13 cellular contexts compared by ENCODE assay signal in the genomic region with DNA sequence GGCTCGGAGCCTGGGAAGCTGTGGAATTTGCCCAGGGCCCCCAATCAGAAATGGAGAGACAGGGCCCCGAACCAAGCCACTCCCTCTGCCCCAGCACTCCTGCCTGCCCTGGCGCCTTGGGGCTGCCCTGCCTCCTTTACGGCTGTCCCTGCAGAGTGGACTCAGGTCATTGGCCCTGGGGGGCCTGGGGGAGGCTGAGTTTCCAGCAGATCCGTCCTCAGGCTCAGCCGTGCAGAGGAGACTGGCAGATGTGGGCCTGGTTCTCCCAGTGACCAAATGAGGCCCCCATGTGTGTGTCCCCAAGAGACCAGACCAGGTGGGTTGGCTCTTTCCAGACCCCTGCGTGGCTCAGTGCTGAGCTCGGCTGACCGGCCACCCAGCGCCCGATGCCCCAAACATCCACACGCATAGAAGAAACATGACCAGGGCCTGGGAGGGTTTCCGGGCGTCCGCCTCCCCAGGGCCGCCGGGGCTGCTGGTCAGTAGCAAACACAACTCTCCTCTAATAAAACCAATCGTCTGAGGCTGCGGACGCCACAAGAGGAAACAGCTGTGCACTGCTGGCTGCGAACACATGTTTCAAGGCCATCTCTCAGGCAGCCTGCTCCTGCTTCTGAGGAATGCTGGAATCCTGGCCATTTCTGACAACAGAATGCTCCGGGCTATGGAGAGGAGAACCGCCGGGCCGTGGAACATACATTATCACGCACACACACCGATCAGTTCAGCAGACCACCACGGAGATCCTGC. TPM values are rescaled to one million over a fixed set of nuclear protein-coding genes. Genes with fewer than 3 reads are reported as not detected.
A peak's percentile ranks its signal among the peaks of the same experiment; 100 is the strongest.
DNase-seq lines count a peak whose midpoint lies in the region; ATAC-seq, FAIRE-seq and TF ChIP-seq lines count a peak whose summit lies in the region.
"Had no signal": no experiment of that assay in that cellular context is flagged by ENCODE, and none has a peak within 500 bp of the region (broad histone marks: within the 10 kb centered on the region; RNA-seq: fewer than 3 reads in every experiment).

No MANE protein-coding gene starts in this region.

- no peak for TF ChIP-seq EP300 in upper lobe of left lung (IDR thresholded peaks at IDR 0.05)

- H3K4me1 ChIP-seq in right lobe of liver (no peaks in the 10 kb centered on the region), upper lobe of left lung (peaks cover 5 to 22% (median 10%) of the 10 kb centered on the region in 4 donors), small intestine (ENCODE audit: control insufficient read depth in 2 of 2, insufficient read depth in 1 of 2, low read depth in 1 of 2, low read length in 1 of 2) (no peaks in the 10 kb centered on the region)

- H3K4me1 Mint-ChIP-seq in activated T-cell treated with anti-CD3 and anti-CD28 coated beads, Interleukin-2, amount 50 U/mL, for 4 hours (ENCODE audit: low read depth) = peaks cover 6% of the 10 kb centered on the region

- DNase-seq in activated T-cell treated with anti-CD3 and anti-CD28 coated beads, Interleukin-2, amount 50 U/mL, for 1 hour = peak; percentile 8
- DNase-seq in activated T-cell treated with anti-CD3 and anti-CD28 coated beads, Interleukin-2, amount 50 U/mL, for 4 hours = no peak
- DNase-seq in dermis microvascular lymphatic vessel endothelial cell (ENCODE audit: low read depth in 2 of 2) (peak; percentile 55 to 83), right lobe of liver (peak; percentile 37 to 56 (median 46)), upper lobe of left lung (peak; percentile 19 to 79), small intestine (no peak), MG63 (no peak)
- DNase-seq: ACHN; cerebellar nuclear complex; NCI-H1417 treated with DMSO at 0.1 percent for 48 hours; stimulated activated CD4-positive, alpha-beta T cell treated with anti-CD3 and anti-CD28 coated beads, Interleukin-2, amount 100 ng/mL, for 24 hours had no signal

- H3K27me3 ChIP-seq in right lobe of liver (no peaks in the 10 kb centered on the region), upper lobe of left lung (no peaks in the 10 kb centered on the region), small intestine (ENCODE audit: control insufficient read depth in 2 of 2, insufficient read depth in 2 of 2, low read length in 2 of 2) (no peaks in the 10 kb centered on the region), MG63 (no peaks in the 10 kb centered on the region)
- H3K27me3 ChIP-seq: hepatocyte had no signal

- H3K9me3 Mint-ChIP-seq in activated T-cell treated with anti-CD3 and anti-CD28 coated beads, Interleukin-2, amount 50 U/mL, for 4 hours = peaks cover 6% of the 10 kb centered on the region

- H3K4me3 ChIP-seq in right lobe of liver (no peak overlapping the region), upper lobe of left lung (no peak overlapping the region), small intestine (ENCODE audit: low read depth in 1 of 2, low read length in 2 of 2) (no peak overlapping the region), MG63 (no peak overlapping the region)
- H3K4me3 ChIP-seq: hepatocyte had no signal

- H3K27me3 Mint-ChIP-seq in activated T-cell treated with anti-CD3 and anti-CD28 coated beads, Interleukin-2, amount 50 U/mL, for 4 hours (ENCODE audit: low read depth) = no peaks in the 10 kb centered on the region

- no peak for FAIRE-seq in small intestine (lab: Jason Lieb, UNC)

- H3K36me3 ChIP-seq in right lobe of liver (no peaks in the 10 kb centered on the region), upper lobe of left lung (no peaks in the 10 kb centered on the region), small intestine (ENCODE audit: control insufficient read depth in 2 of 2, insufficient read depth in 2 of 2, low read length in 2 of 2) (no peaks in the 10 kb centered on the region), MG63 (no peaks in the 10 kb centered on the region)

- no peak for ATAC-seq in activated T-cell treated with anti-CD3 and anti-CD28 coated beads, Interleukin-2, amount 50 U/mL, for 4 hours
- ATAC-seq in right lobe of liver (peak; percentile 42 to 64 (median 54)), upper lobe of left lung (ENCODE audit: low FRiP score in 2 of 2) (no peak), HG03280 (IDR thresholded peaks at IDR 0.05; ENCODE audit: unreplicated experiment) (no peak)

- TF ChIP-seq CTCF in right lobe of liver (IDR thresholded peaks at IDR 0.05) (no peak), upper lobe of left lung (IDR thresholded peaks at IDR 0.05) (no peak)

- no peak for TF ChIP-seq POLR2A in right lobe of liver (IDR thresholded peaks at IDR 0.05)
- no peak for TF ChIP-seq POLR2A in upper lobe of left lung (IDR thresholded peaks at IDR 0.05)

- H3K27ac ChIP-seq in right lobe of liver (no peak overlapping the region), upper lobe of left lung (no peak overlapping the region), small intestine (ENCODE audit: low read depth in 1 of 2, low read length in 1 of 2) (no peak overlapping the region)
- H3K27ac ChIP-seq: hepatocyte had no signal

- H3K4me3 Mint-ChIP-seq in activated T-cell treated with anti-CD3 and anti-CD28 coated beads, Interleukin-2, amount 50 U/mL, for 4 hours = no peak overlapping the region

- H3K36me3 Mint-ChIP-seq in activated T-cell treated with anti-CD3 and anti-CD28 coated beads, Interleukin-2, amount 50 U/mL, for 4 hours (ENCODE audit: insufficient read depth) = no peaks in the 10 kb centered on the region

- H3K9me3 ChIP-seq in right lobe of liver (no peaks in the 10 kb centered on the region), upper lobe of left lung (no peaks in the 10 kb centered on the region), small intestine (ENCODE audit: control insufficient read depth, low read depth) (no peaks in the 10 kb centered on the region), MG63 (no peaks in the 10 kb centered on the region)

- intact Hi-C loops in right lobe of liver (cut with DNase I) = no loop called here

- WGBS in right lobe of liver (ENCODE audit: insufficient coverage, low coverage, low lambda C conversion rate, missing lambda C conversion rate) = 65% methylated on average over 8 of the region's 28 CpGs
- WGBS in upper lobe of left lung, 2 donors = 51 to 53% methylated on average over 11 to 22 of the region's 28 CpGs
- WGBS in small intestine, 3 donors = 49 to 73% (median 72%) methylated on average over 28 of the region's 28 CpGs

RNA-seq across cellular contexts. Expression of gene PDGFA, which starts 54.8 kb away (rescaled TPM):
- 10 to 100 TPM; 10.1 to 31.3 (median 21.8) TPM for total RNA-seq in activated T-cell treated with anti-CD3 and anti-CD28 coated beads, Interleukin-2, amount 50 U/mL, for 4 hours
- total RNA-seq in dermis microvascular lymphatic vessel endothelial cell (53.9 and 81.2 TPM in 2 replicates), right lobe of liver (10 to 100 TPM in 3 of 6 experiments, 1 to 10 TPM in 3; 2.3 to 20.9 (median 8.4) TPM), upper lobe of left lung (10 to 100 TPM; 23.0 to 73.3 (median 44.6) TPM)
- polyA plus RNA-seq in small intestine = 10 to 100 TPM; 17.4 to 38.2 (median 26.5) TPM
- total RNA-seq in MG63 (2014; rRNA removed; shearing (Covaris generic); ENCODE audit: low replicate concordance) = 4.9 and 33.7 TPM in 2 replicates

Comparison
In these comparisons a context has a peak if more than half of its experiments do, and no peak if none do; other contexts are left out.
1. DNase-seq: peak in activated T-cell treated with anti-CD3 and anti-CD28 coated beads, Interleukin-2, amount 50 U/mL, for 1 hour (single experiment), dermis microvascular lymphatic vessel endothelial cell (2 of 2), right lobe of liver (3 of 3) and upper lobe of left lung (2 of 2); none in activated T-cell treated with anti-CD3 and anti-CD28 coated beads, Interleukin-2, amount 50 U/mL, for 4 hours (single experiment), small intestine (single experiment) and MG63 (single experiment).
2. ATAC-seq: peak in right lobe of liver (4 of 4); none in activated T-cell treated with anti-CD3 and anti-CD28 coated beads, Interleukin-2, amount 50 U/mL, for 4 hours (0 of 2), upper lobe of left lung (0 of 2) and HG03280 (single experiment).